1 cellular context compared by ENCODE assay signal in genomic region chr4:67721770-67722597, GRCh38.
A peak's percentile ranks its signal among the peaks of the same experiment; 100 is the strongest.
TF ChIP-seq lines count a peak whose summit lies in the region.

No MANE protein-coding gene starts in this region.

TF ChIP-seq in K562, 482 proteins besides CTCF, POLR2A, EP300 and RAD21 (continued from another document and continues in another):
- TF ChIP-seq, protein P1, sequence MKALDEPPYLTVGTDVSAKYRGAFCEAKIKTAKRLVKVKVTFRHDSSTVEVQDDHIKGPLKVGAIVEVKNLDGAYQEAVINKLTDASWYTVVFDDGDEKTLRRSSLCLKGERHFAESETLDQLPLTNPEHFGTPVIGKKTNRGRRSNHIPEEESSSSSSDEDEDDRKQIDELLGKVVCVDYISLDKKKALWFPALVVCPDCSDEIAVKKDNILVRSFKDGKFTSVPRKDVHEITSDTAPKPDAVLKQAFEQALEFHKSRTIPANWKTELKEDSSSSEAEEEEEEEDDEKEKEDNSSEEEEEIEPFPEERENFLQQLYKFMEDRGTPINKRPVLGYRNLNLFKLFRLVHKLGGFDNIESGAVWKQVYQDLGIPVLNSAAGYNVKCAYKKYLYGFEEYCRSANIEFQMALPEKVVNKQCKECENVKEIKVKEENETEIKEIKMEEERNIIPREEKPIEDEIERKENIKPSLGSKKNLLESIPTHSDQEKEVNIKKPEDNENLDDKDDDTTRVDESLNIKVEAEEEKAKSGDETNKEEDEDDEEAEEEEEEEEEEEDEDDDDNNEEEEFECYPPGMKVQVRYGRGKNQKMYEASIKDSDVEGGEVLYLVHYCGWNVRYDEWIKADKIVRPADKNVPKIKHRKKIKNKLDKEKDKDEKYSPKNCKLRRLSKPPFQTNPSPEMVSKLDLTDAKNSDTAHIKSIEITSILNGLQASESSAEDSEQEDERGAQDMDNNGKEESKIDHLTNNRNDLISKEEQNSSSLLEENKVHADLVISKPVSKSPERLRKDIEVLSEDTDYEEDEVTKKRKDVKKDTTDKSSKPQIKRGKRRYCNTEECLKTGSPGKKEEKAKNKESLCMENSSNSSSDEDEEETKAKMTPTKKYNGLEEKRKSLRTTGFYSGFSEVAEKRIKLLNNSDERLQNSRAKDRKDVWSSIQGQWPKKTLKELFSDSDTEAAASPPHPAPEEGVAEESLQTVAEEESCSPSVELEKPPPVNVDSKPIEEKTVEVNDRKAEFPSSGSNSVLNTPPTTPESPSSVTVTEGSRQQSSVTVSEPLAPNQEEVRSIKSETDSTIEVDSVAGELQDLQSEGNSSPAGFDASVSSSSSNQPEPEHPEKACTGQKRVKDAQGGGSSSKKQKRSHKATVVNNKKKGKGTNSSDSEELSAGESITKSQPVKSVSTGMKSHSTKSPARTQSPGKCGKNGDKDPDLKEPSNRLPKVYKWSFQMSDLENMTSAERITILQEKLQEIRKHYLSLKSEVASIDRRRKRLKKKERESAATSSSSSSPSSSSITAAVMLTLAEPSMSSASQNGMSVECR (CRISPR knock-in tag; IDR thresholded peaks at IDR 0.05) = peak; percentile 74
- TF ChIP-seq NKRF (IDR thresholded peaks at IDR 0.05; ENCODE audit: borderline replicate concordance) (peak; percentile 63; the same call in 1 of the 2 replicates), ZBTB43 (CRISPR knock-in tag; IDR thresholded peaks at IDR 0.05) (no peak), ZZZ3 (IDR thresholded peaks at IDR 0.05) (no peak), SREBF1 (IDR thresholded peaks at IDR 0.05; ENCODE audit: borderline replicate concordance, low read depth, low read length) (peak; percentile 53; the same call in 1 of the 2 replicates), HDAC8 (tag; IDR thresholded peaks at IDR 0.05) (peak; percentile 100), GTF2F1 (IDR thresholded peaks at IDR 0.05; ENCODE audit: low read depth, low read length) (no peak), SNRNP70 (optimal IDR thresholded peaks at IDR 0.05; ENCODE audit: low read depth, low read length) (no peak), ZBTB1 (CRISPR knock-in tag; IDR thresholded peaks at IDR 0.05; ENCODE audit: borderline replicate concordance, low read depth) (no peak), STAG1 (CRISPR knock-in tag; IDR thresholded peaks at IDR 0.05; ENCODE audit: borderline replicate concordance) (no peak), FOXM1 (IDR thresholded peaks at IDR 0.05; ENCODE audit: low read depth) (peak; percentile 15; the same call in 1 of the 2 replicates), FOXM1 (CRISPR knock-in tag; IDR thresholded peaks at IDR 0.05; ENCODE audit: low read depth) (no peak), POLR2AphosphoS5 (IDR thresholded peaks at IDR 0.05; ENCODE audit: control insufficient read depth, insufficient read depth, low read depth, low read length) (peak; percentile 19; the same call in 1 of the 2 replicates), PHF21A (IDR thresholded peaks at IDR 0.05; ENCODE audit: borderline replicate concordance, low read depth) (no peak), RBM17 (IDR thresholded peaks at IDR 0.05; ENCODE audit: borderline replicate concordance, low read depth, low read length) (no peak), SNIP1 (IDR thresholded peaks at IDR 0.05; ENCODE audit: low read depth) (no peak), PHB2 (IDR thresholded peaks at IDR 0.05; ENCODE audit: low read depth) (no peak), DDX20 (tag; IDR thresholded peaks at IDR 0.05; ENCODE audit: low read depth) (peak; percentile 100), ZNF395 (CRISPR knock-in tag; IDR thresholded peaks at IDR 0.05) (peak; percentile 100), SFPQ (IDR thresholded peaks at IDR 0.05; ENCODE audit: low read depth, low read length) (no peak), CEBPG (CRISPR knock-in tag; IDR thresholded peaks at IDR 0.05) (no peak), CEBPG (tag; conservative IDR thresholded peaks at IDR 0.05 in 1 of 2, IDR thresholded peaks at IDR 0.05 in 1 of 2) (peak; percentile 73 to 84), WHSC1 (IDR thresholded peaks at IDR 0.05; ENCODE audit: low read length) (no peak), CGGBP1 (CRISPR knock-in tag; IDR thresholded peaks at IDR 0.05) (peak; percentile 96), LCOR (CRISPR knock-in tag; IDR thresholded peaks at IDR 0.05) (peak; percentile 73), HNRNPL (IDR thresholded peaks at IDR 0.05; ENCODE audit: low read depth, low read length) (no peak), IRF2 (CRISPR knock-in tag; IDR thresholded peaks at IDR 0.05) (no peak), CREB1 (IDR thresholded peaks at IDR 0.05) (no peak), CREB1 (CRISPR knock-in tag; IDR thresholded peaks at IDR 0.05) (no peak; the same call in 1 of the 2 replicates), ZSCAN29 (IDR thresholded peaks at IDR 0.05) (no peak)
- TF ChIP-seq, protein P2, sequence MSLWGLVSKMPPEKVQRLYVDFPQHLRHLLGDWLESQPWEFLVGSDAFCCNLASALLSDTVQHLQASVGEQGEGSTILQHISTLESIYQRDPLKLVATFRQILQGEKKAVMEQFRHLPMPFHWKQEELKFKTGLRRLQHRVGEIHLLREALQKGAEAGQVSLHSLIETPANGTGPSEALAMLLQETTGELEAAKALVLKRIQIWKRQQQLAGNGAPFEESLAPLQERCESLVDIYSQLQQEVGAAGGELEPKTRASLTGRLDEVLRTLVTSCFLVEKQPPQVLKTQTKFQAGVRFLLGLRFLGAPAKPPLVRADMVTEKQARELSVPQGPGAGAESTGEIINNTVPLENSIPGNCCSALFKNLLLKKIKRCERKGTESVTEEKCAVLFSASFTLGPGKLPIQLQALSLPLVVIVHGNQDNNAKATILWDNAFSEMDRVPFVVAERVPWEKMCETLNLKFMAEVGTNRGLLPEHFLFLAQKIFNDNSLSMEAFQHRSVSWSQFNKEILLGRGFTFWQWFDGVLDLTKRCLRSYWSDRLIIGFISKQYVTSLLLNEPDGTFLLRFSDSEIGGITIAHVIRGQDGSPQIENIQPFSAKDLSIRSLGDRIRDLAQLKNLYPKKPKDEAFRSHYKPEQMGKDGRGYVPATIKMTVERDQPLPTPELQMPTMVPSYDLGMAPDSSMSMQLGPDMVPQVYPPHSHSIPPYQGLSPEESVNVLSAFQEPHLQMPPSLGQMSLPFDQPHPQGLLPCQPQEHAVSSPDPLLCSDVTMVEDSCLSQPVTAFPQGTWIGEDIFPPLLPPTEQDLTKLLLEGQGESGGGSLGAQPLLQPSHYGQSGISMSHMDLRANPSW (CRISPR knock-in tag; IDR thresholded peaks at IDR 0.05) = no peak
- TF ChIP-seq, protein P3, sequence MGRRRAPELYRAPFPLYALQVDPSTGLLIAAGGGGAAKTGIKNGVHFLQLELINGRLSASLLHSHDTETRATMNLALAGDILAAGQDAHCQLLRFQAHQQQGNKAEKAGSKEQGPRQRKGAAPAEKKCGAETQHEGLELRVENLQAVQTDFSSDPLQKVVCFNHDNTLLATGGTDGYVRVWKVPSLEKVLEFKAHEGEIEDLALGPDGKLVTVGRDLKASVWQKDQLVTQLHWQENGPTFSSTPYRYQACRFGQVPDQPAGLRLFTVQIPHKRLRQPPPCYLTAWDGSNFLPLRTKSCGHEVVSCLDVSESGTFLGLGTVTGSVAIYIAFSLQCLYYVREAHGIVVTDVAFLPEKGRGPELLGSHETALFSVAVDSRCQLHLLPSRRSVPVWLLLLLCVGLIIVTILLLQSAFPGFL (CRISPR knock-in tag; IDR thresholded peaks at IDR 0.05) = no peak
- TF ChIP-seq, protein P4, sequence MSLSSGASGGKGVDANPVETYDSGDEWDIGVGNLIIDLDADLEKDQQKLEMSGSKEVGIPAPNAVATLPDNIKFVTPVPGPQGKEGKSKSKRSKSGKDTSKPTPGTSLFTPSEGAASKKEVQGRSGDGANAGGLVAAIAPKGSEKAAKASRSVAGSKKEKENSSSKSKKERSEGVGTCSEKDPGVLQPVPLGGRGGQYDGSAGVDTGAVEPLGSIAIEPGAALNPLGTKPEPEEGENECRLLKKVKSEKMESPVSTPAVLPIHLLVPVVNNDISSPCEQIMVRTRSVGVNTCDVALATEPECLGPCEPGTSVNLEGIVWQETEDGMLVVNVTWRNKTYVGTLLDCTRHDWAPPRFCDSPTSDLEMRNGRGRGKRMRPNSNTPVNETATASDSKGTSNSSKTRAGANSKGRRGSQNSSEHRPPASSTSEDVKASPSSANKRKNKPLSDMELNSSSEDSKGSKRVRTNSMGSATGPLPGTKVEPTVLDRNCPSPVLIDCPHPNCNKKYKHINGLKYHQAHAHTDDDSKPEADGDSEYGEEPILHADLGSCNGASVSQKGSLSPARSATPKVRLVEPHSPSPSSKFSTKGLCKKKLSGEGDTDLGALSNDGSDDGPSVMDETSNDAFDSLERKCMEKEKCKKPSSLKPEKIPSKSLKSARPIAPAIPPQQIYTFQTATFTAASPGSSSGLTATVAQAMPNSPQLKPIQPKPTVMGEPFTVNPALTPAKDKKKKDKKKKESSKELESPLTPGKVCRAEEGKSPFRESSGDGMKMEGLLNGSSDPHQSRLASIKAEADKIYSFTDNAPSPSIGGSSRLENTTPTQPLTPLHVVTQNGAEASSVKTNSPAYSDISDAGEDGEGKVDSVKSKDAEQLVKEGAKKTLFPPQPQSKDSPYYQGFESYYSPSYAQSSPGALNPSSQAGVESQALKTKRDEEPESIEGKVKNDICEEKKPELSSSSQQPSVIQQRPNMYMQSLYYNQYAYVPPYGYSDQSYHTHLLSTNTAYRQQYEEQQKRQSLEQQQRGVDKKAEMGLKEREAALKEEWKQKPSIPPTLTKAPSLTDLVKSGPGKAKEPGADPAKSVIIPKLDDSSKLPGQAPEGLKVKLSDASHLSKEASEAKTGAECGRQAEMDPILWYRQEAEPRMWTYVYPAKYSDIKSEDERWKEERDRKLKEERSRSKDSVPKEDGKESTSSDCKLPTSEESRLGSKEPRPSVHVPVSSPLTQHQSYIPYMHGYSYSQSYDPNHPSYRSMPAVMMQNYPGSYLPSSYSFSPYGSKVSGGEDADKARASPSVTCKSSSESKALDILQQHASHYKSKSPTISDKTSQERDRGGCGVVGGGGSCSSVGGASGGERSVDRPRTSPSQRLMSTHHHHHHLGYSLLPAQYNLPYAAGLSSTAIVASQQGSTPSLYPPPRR (CRISPR knock-in tag; IDR thresholded peaks at IDR 0.05; ENCODE audit: borderline replicate concordance) = no peak
- TF ChIP-seq, protein P5, sequence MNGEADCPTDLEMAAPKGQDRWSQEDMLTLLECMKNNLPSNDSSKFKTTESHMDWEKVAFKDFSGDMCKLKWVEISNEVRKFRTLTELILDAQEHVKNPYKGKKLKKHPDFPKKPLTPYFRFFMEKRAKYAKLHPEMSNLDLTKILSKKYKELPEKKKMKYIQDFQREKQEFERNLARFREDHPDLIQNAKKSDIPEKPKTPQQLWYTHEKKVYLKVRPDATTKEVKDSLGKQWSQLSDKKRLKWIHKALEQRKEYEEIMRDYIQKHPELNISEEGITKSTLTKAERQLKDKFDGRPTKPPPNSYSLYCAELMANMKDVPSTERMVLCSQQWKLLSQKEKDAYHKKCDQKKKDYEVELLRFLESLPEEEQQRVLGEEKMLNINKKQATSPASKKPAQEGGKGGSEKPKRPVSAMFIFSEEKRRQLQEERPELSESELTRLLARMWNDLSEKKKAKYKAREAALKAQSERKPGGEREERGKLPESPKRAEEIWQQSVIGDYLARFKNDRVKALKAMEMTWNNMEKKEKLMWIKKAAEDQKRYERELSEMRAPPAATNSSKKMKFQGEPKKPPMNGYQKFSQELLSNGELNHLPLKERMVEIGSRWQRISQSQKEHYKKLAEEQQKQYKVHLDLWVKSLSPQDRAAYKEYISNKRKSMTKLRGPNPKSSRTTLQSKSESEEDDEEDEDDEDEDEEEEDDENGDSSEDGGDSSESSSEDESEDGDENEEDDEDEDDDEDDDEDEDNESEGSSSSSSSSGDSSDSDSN (IDR thresholded peaks at IDR 0.05; ENCODE audit: borderline replicate concordance in 1 of 2, low read depth in 2 of 2, low read length in 2 of 2) = 0 out of 4 replicates have a peak, but pooled peaks of 1 of the 2 experiments have one; percentile 9
